8 cellular contexts compared by ENCODE assay signal in genomic region chr19:3699071-3699740, GRCh38. TPM values are rescaled to one million over a fixed set of nuclear protein-coding genes. Genes with fewer than 3 reads are reported as not detected.
A peak's percentile ranks its signal among the peaks of the same experiment; 100 is the strongest.
DNase-seq lines count a peak whose midpoint lies in the region; ATAC-seq lines count a peak whose summit lies in the region.

No MANE protein-coding gene starts in this region.

- ATAC-seq in Right ventricle myocardium inferior, result peak; percentile 50
- ATAC-seq in left lobe of liver, result peak; percentile 42

- intact Hi-C loops in Right ventricle myocardium inferior (cut with DNase I) (no loop called here), cardiac septum (cut with DNase I) (no loop called here)

- DNase-seq in Right ventricle myocardium inferior (ENCODE audit: missing footprints), result peak; percentile 86
- DNase-seq in cardiac septum (ENCODE audit: low spot score), result no peak
- peak; percentile 64 for DNase-seq in RKO (ENCODE audit: low spot score)
- peak; percentile 80 for DNase-seq in cerebellum (ENCODE audit: low spot score)
- no peak for DNase-seq in left lobe of liver (ENCODE audit: low spot score)
- peak in 5 of 6 experiments; percentile 7 to 41 (median 23) for DNase-seq in stimulated activated naive CD4-positive, alpha-beta T cell (lab: John Stamatoyannopoulos, UW)
- DNase-seq in activated gamma-delta T cell treated with Interleukin-2 at 50 U/mL for 16 hours, result no peak
- DNase-seq in islet precursor cell, result no peak

RNA-seq across cellular contexts. Expression of gene PIP5K1C, which starts 1.1 kb away (rescaled TPM):
- 34.7 TPM for total RNA-seq in Right ventricle myocardium inferior
- 38.2 TPM for total RNA-seq in cardiac septum
- 25.2 TPM for total RNA-seq in cerebellum
- 7.5 TPM for total RNA-seq in left lobe of liver

RNA-seq across cellular contexts. Expression of gene TJP3, which starts 9.0 kb away (rescaled TPM):
- total RNA-seq in Right ventricle myocardium inferior (0.62 TPM), cardiac septum (not detected), cerebellum (not detected), left lobe of liver (28.8 TPM)

Comparison
In these comparisons a context has a peak if more than half of its experiments do, and no peak if none do; other contexts are left out.
1. DNase-seq: peak in Right ventricle myocardium inferior (single experiment), RKO (single experiment), cerebellum (single experiment) and stimulated activated naive CD4-positive, alpha-beta T cell (5 of 6); none in cardiac septum (single experiment), left lobe of liver (single experiment), activated gamma-delta T cell treated with Interleukin-2 at 50 U/mL for 16 hours (single experiment) and islet precursor cell (single experiment).
2. RNA of gene TJP3, which starts 9.0 kb away (total RNA-seq): 28.8 TPM in left lobe of liver (single experiment); 0.62 TPM in Right ventricle myocardium inferior (single experiment), not detected in cardiac septum (single experiment) and not detected in cerebellum (single experiment); every median in the first group is over 10 times any median in the second.